17 cellular contexts compared by ENCODE assay signal in genomic region chr16:12612598-12613101, GRCh38.
DNase-seq lines count a peak whose midpoint lies in the region; ATAC-seq and TF ChIP-seq lines count a peak whose summit lies in the region.
"Had no signal": no experiment of that assay in that cellular context is flagged by ENCODE, and none has a peak within 500 bp of the region (broad histone marks: within the 10 kb centered on the region; RNA-seq: fewer than 3 reads in every experiment).

No MANE protein-coding gene starts in this region.

- ATAC-seq in PC-3 (peak; percentile 88), HG02571 (IDR thresholded peaks at IDR 0.05; ENCODE audit: unreplicated experiment) (no peak)

- intact Hi-C loops in activated CD4-positive, alpha-beta memory T cell treated with anti-CD3 and anti-CD28 coated beads for 36 hours (cut with micrococcal nuclease): loop anchor here (1.0 kb wide), 2 partner anchors 76 to 138 kb away; no protein-coding TSS in a partner anchor
- intact Hi-C loops in PC-3 (cut with micrococcal nuclease): no loop called here

- no peaks in the 10 kb centered on the region for H4K20me1 ChIP-seq in PC-3 (ENCODE audit: low read length)

- no peak overlapping the region for H4K91ac ChIP-seq in trophoblast cell (ENCODE audit: low read depth, low read length)

- H2BK120ac ChIP-seq in trophoblast cell (ENCODE audit: insufficient read depth, low read length, poor library complexity): no peak overlapping the region

- H3K9ac ChIP-seq in PC-3 (ENCODE audit: low read length): peak overlapping the region; percentile 59
- H3K9ac ChIP-seq in trophoblast cell (ENCODE audit: low read length): no peak overlapping the region

- H3K4ac ChIP-seq in trophoblast cell (ENCODE audit: low read depth, low read length): no peak overlapping the region

- H3K18ac ChIP-seq in trophoblast cell (ENCODE audit: low read length): no peak overlapping the region

- peak; percentile 29 for DNase-seq in activated CD4-positive, alpha-beta memory T cell treated with anti-CD3 and anti-CD28 coated beads for 36 hours
- no peak for DNase-seq in activated CD4-positive, alpha-beta memory T cell treated with anti-CD3 and anti-CD28 coated beads, Interleukin-2, amount 10 ng/mL, durations not matched to agents 7 days and 5 days
- DNase-seq in PC-3 (peak; percentile 75), epithelial cell of prostate (ENCODE audit: low read depth, low spot score) (peak; percentile 89), trophoblast cell (peak; percentile 90 to 91), NCI-H2029 treated with DMSO at 0.1 percent for 48 hours (lab: John Stamatoyannopoulos, UW) (no peak), DMS79 treated with DMSO at 0.1 percent for 48 hours (lab: John Stamatoyannopoulos, UW) (no peak)
- DNase-seq: activated B cell treated with CpG ODN at 0.5 μM for 24 hours; activated effector memory CD4-positive, alpha-beta T cell treated with anti-CD3 and anti-CD28 coated beads, Interleukin-2, amount 50 U/mL, for 16 hours; caudate nucleus; esophagus squamous epithelium; naive B cell; NCI-H1417; NCI-H69 had no signal

- peak overlapping the region; percentile 27 for H3K4me2 ChIP-seq in PC-3 (ENCODE audit: low read length)
- no peak overlapping the region for H3K4me2 ChIP-seq in trophoblast cell (ENCODE audit: low read length)

- WGBS in trophoblast cell (ENCODE audit: extremely low coverage, insufficient coverage, insufficient read length): no CpG with 5 or more reads among the region's 9 CpGs

- H3K36me3 ChIP-seq in PC-3 (ENCODE audit: low read depth, low read length) (no peaks in the 10 kb centered on the region), trophoblast cell (ENCODE audit: control insufficient read depth in 1 of 2, insufficient read depth in 2 of 2, low read length in 2 of 2) (no peaks in the 10 kb centered on the region)
- H3K36me3 ChIP-seq: esophagus squamous epithelium, vagina had no signal

- H3K4me3 ChIP-seq in PC-3 (ENCODE audit: low read length): no peak overlapping the region
- H3K4me3 ChIP-seq in trophoblast cell (ENCODE audit: low read depth, low read length): no peak overlapping the region
- H3K4me3 ChIP-seq: esophagus squamous epithelium, SK-N-MC, vagina had no signal

- H3K4me1 Mint-ChIP-seq in activated CD4-positive, alpha-beta memory T cell treated with anti-CD3 and anti-CD28 coated beads for 36 hours (ENCODE audit: low read depth): peaks cover 31% of the 10 kb centered on the region
- H3K4me1 Mint-ChIP-seq in activated CD4-positive, alpha-beta memory T cell treated with anti-CD3 and anti-CD28 coated beads, Interleukin-2, amount 10 ng/mL, durations not matched to agents 7 days and 5 days: peaks cover 22% of the 10 kb centered on the region

- H3K4me3 Mint-ChIP-seq in activated CD4-positive, alpha-beta memory T cell treated with anti-CD3 and anti-CD28 coated beads for 36 hours: no peak overlapping the region
- no peak overlapping the region for H3K4me3 Mint-ChIP-seq in activated CD4-positive, alpha-beta memory T cell treated with anti-CD3 and anti-CD28 coated beads, Interleukin-2, amount 10 ng/mL, durations not matched to agents 7 days and 5 days
- H3K4me3 Mint-ChIP-seq: activated B cell treated with CpG ODN at 0.5 μM for 24 hours, naive B cell had no signal

- POLR2A ChIA-PET in activated CD4-positive, alpha-beta memory T cell treated with anti-CD3 and anti-CD28 coated beads for 36 hours (lab: Charles Lee): interaction anchor here (0.6 to 1.7 kb wide), 2 partner anchors 77 to 192 kb away, joined by 4 to 7 read pairs; no protein-coding TSS in a partner anchor
- POLR2A ChIA-PET in activated CD4-positive, alpha-beta memory T cell treated with anti-CD3 and anti-CD28 coated beads, Interleukin-2, amount 10 ng/mL, durations not matched to agents 7 days and 5 days (lab: Charles Lee): no interaction called here
- POLR2A ChIA-PET in PC-3 (lab: Charles Lee; ENCODE audit: unreplicated experiment): no interaction called here

- no peak overlapping the region for H2AK5ac ChIP-seq in trophoblast cell (ENCODE audit: low read length)

- peak overlapping the region; percentile 92 for H3K27ac ChIP-seq in PC-3 (ENCODE audit: low read length)
- peak overlapping the region; percentile 70 for H3K27ac ChIP-seq in epithelial cell of prostate
- no peak overlapping the region for H3K27ac ChIP-seq in trophoblast cell (ENCODE audit: low read depth, low read length)
- H3K27ac ChIP-seq: esophagus squamous epithelium, SK-N-MC, vagina had no signal

- H3K14ac ChIP-seq in trophoblast cell (ENCODE audit: low read length): no peak overlapping the region

- peaks cover 24% of the 10 kb centered on the region for H3K4me1 ChIP-seq in PC-3 (ENCODE audit: insufficient read depth, low read length)
- peaks cover 0 to 3% of the 10 kb centered on the region in 2 experiments for H3K4me1 ChIP-seq in trophoblast cell (ENCODE audit: control insufficient read depth in 1 of 2, insufficient read depth in 2 of 2, low read length in 2 of 2)
- H3K4me1 ChIP-seq: esophagus squamous epithelium, vagina had no signal

- peak overlapping the region; percentile 67 for H3K27ac Mint-ChIP-seq in activated CD4-positive, alpha-beta memory T cell treated with anti-CD3 and anti-CD28 coated beads for 36 hours
- H3K27ac Mint-ChIP-seq in activated CD4-positive, alpha-beta memory T cell treated with anti-CD3 and anti-CD28 coated beads, Interleukin-2, amount 10 ng/mL, durations not matched to agents 7 days and 5 days: no peak overlapping the region
- H3K27ac Mint-ChIP-seq: activated B cell treated with CpG ODN at 0.5 μM for 24 hours, naive B cell had no signal

- H3K36me3 Mint-ChIP-seq in activated CD4-positive, alpha-beta memory T cell treated with anti-CD3 and anti-CD28 coated beads for 36 hours: peaks cover 2% of the 10 kb centered on the region
- no peaks in the 10 kb centered on the region for H3K36me3 Mint-ChIP-seq in activated CD4-positive, alpha-beta memory T cell treated with anti-CD3 and anti-CD28 coated beads, Interleukin-2, amount 10 ng/mL, durations not matched to agents 7 days and 5 days (ENCODE audit: low read depth)
- H3K36me3 Mint-ChIP-seq: naive B cell had no signal

- no peaks in the 10 kb centered on the region for H3K79me2 ChIP-seq in PC-3 (ENCODE audit: low read length)
- H3K79me2 ChIP-seq in trophoblast cell (ENCODE audit: control insufficient read depth, insufficient read depth, low read length, poor library complexity): no peaks in the 10 kb centered on the region

- H3K9me2 ChIP-seq in PC-3 (replicated peaks; ENCODE audit: low read length): no peaks in the 10 kb centered on the region

- no peak overlapping the region for H2BK5ac ChIP-seq in trophoblast cell (ENCODE audit: low read depth, low read length, poor library complexity)

- no peak overlapping the region for H2BK12ac ChIP-seq in trophoblast cell (ENCODE audit: low read length)

- BruUV-seq in PC-3 (replicated peaks; lab: Mats Ljungman, UMichigan): no TSS peak

- no peak overlapping the region for H4K12ac ChIP-seq in trophoblast cell (ENCODE audit: low read depth, low read length)

- no peaks in the 10 kb centered on the region for H3F3A ChIP-seq in PC-3 (ENCODE audit: low read length, unreplicated experiment)

- H4K8ac ChIP-seq in trophoblast cell (ENCODE audit: low read depth, low read length): no peak overlapping the region

- H3K9me3 ChIP-seq in PC-3 (ENCODE audit: low read length) (no peaks in the 10 kb centered on the region), trophoblast cell (ENCODE audit: insufficient read depth, low read depth, low read length) (no peaks in the 10 kb centered on the region)
- H3K9me3 ChIP-seq: esophagus squamous epithelium, vagina had no signal

- CTCF ChIA-PET in activated CD4-positive, alpha-beta memory T cell treated with anti-CD3 and anti-CD28 coated beads for 36 hours (lab: Charles Lee): interaction anchor here (1.1 kb wide), 1 partner anchor 39 kb away, joined by 4 read pairs; no protein-coding TSS in a partner anchor
- CTCF ChIA-PET in activated CD4-positive, alpha-beta memory T cell treated with anti-CD3 and anti-CD28 coated beads, Interleukin-2, amount 10 ng/mL, durations not matched to agents 7 days and 5 days (lab: Charles Lee): no interaction called here
- CTCF ChIA-PET in PC-3 (lab: Charles Lee): no interaction called here

- H3K9me3 Mint-ChIP-seq in activated CD4-positive, alpha-beta memory T cell treated with anti-CD3 and anti-CD28 coated beads for 36 hours: peaks cover 3% of the 10 kb centered on the region
- H3K9me3 Mint-ChIP-seq in activated CD4-positive, alpha-beta memory T cell treated with anti-CD3 and anti-CD28 coated beads, Interleukin-2, amount 10 ng/mL, durations not matched to agents 7 days and 5 days: peaks cover 3% of the 10 kb centered on the region
- H3K9me3 Mint-ChIP-seq: activated B cell treated with CpG ODN at 0.5 μM for 24 hours had no signal

- TF ChIP-seq CTCF in PC-3 (conservative IDR thresholded peaks at IDR 0.05; ENCODE audit: low read depth, low read length): no peak

- H2AFZ ChIP-seq in PC-3 (ENCODE audit: low read length): peak overlapping the region; percentile 53; the same call in 1 of the 2 replicates
- no peak overlapping the region for H2AFZ ChIP-seq in trophoblast cell (ENCODE audit: insufficient read depth, low read length, poor library complexity)

- H3K79me1 ChIP-seq in trophoblast cell (ENCODE audit: low read length): no peaks in the 10 kb centered on the region

- H3K23ac ChIP-seq in trophoblast cell (ENCODE audit: low read length): no peak overlapping the region

- H3K27me3 Mint-ChIP-seq in activated CD4-positive, alpha-beta memory T cell treated with anti-CD3 and anti-CD28 coated beads for 36 hours: peaks cover 13% of the 10 kb centered on the region
- peaks cover 1% of the 10 kb centered on the region for H3K27me3 Mint-ChIP-seq in activated CD4-positive, alpha-beta memory T cell treated with anti-CD3 and anti-CD28 coated beads, Interleukin-2, amount 10 ng/mL, durations not matched to agents 7 days and 5 days

- H3K27me3 ChIP-seq in PC-3 (ENCODE audit: low read length) (no peaks in the 10 kb centered on the region), trophoblast cell (ENCODE audit: insufficient read depth, low read length) (no peaks in the 10 kb centered on the region)
- H3K27me3 ChIP-seq: esophagus squamous epithelium, vagina had no signal

Comparison
In these comparisons a context has a peak if more than half of its experiments do, and no peak if none do; other contexts are left out.
1. DNase-seq: peak in activated CD4-positive, alpha-beta memory T cell treated with anti-CD3 and anti-CD28 coated beads for 36 hours (single experiment), PC-3 (single experiment), epithelial cell of prostate (single experiment) and trophoblast cell (2 of 2); none in activated CD4-positive, alpha-beta memory T cell treated with anti-CD3 and anti-CD28 coated beads, Interleukin-2, amount 10 ng/mL, durations not matched to agents 7 days and 5 days (single experiment), NCI-H2029 treated with DMSO at 0.1 percent for 48 hours (single experiment) and DMS79 treated with DMSO at 0.1 percent for 48 hours (single experiment).